In genomic region chr1:86067626-86068025, GRCh38 we compare ENCODE assay signal across 14 cellular contexts.
DNase-seq lines count a peak whose midpoint lies in the region; ATAC-seq, FAIRE-seq and TF ChIP-seq lines count a peak whose summit lies in the region.
"Had no signal": no experiment of that assay in that cellular context is flagged by ENCODE, and none has a peak within 500 bp of the region (broad histone marks: within the 10 kb centered on the region; RNA-seq: fewer than 3 reads in every experiment).

No MANE protein-coding gene starts in this region.

- H3K36me3 ChIP-seq in adipocyte (ENCODE audit: control insufficient read depth, insufficient read depth, low read length, severe bottlenecking) (no peaks in the 10 kb centered on the region), kidney (ENCODE audit: control insufficient read depth in 1 of 2, insufficient read depth in 2 of 2, low read length in 2 of 2) (no peaks in the 10 kb centered on the region)

- no peak for ATAC-seq in GM21367 (IDR thresholded peaks at IDR 0.05; ENCODE audit: unreplicated experiment)

- H3K9ac ChIP-seq in adipocyte (ENCODE audit: low read length): no peak overlapping the region
- no peak overlapping the region for H3K9ac ChIP-seq in kidney (ENCODE audit: low read length in 2 of 2)

- intact Hi-C loops in kidney (cut with DNase I): no loop called here

- H3K4me3 ChIP-seq in adipocyte (ENCODE audit: low read length): no peak overlapping the region
- H3K4me3 ChIP-seq in kidney (ENCODE audit: low read length in 2 of 2): no peak overlapping the region

- H3K9me3 ChIP-seq in adipocyte (ENCODE audit: control insufficient read depth, low read length) (no peaks in the 10 kb centered on the region), kidney (ENCODE audit: control insufficient read depth in 1 of 2, low read length in 2 of 2) (no peaks in the 10 kb centered on the region)

- peaks cover 21% of the 10 kb centered on the region for H3K4me1 ChIP-seq in adipocyte (ENCODE audit: control insufficient read depth, insufficient read depth, low read length)
- no peaks in the 10 kb centered on the region for H3K4me1 ChIP-seq in kidney (ENCODE audit: control insufficient read depth in 1 of 2, insufficient read depth in 1 of 2, low read depth in 1 of 2, low read length in 2 of 2)

- TF ChIP-seq CTCF in kidney (IDR thresholded peaks at IDR 0.05; ENCODE audit: borderline replicate concordance, extremely low read depth, insufficient read depth): no peak

- H3K27me3 ChIP-seq in adipocyte (replicated peaks; ENCODE audit: control insufficient read depth, insufficient read depth, low read length): no peaks in the 10 kb centered on the region

- peak; percentile 31 for DNase-seq in adipocyte (ENCODE audit: low read depth)
- DNase-seq in dermis microvascular lymphatic vessel endothelial cell (ENCODE audit: low read depth in 2 of 2): peak; percentile 3 to 59
- DNase-seq in kidney: no peak
- DNase-seq in smooth muscle cell of the brain vasculature (ENCODE audit: low read depth, low spot score): peak; percentile 36
- no peak for DNase-seq in cerebellar nuclear complex (lab: John Stamatoyannopoulos, UW)
- DNase-seq in HuH-7 (ENCODE audit: low spot score): no peak
- DNase-seq: AML-193, DMS 273 treated with DMSO at 0.1 percent for 48 hours, Kasumi-1, NCI-H2029, NCI-H2171, NCI-H69, SHP77 treated with DMSO at 0.1 percent for 48 hours had no signal

- no peak overlapping the region for H3K27ac ChIP-seq in kidney (ENCODE audit: low read depth in 2 of 2, low read length in 2 of 2)

- FAIRE-seq in kidney (lab: Jason Lieb, UNC): peak; percentile 21

Comparison
In these comparisons a context has a peak if more than half of its experiments do, and no peak if none do; other contexts are left out.
1. DNase-seq: peak in adipocyte (single experiment), dermis microvascular lymphatic vessel endothelial cell (2 of 2) and smooth muscle cell of the brain vasculature (single experiment); none in kidney (single experiment), cerebellar nuclear complex (0 of 2) and HuH-7 (single experiment).